Comparison of ENCODE assay signal across 35 cellular contexts in the genomic region with DNA sequence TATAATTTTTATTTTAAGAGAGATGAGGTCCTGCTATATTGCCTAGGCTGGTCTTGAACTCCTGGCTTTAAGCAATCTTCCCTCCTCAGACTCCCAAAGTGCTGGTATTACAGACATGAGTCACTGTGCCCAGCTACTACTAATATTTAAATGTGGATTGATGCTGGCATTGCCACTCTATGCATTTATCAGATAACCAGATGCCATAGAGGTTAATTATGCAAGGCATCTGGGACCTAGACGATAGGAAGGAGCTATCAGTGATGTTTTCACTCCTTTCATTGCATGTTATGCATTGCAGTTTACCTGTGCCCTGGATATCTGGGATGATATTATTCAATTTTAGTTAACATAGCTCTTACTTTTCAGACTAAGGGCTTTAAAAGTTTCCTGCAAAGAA.
"Had no signal": no experiment of that assay in that cellular context is flagged by ENCODE, and none has a peak within 500 bp of the region (broad histone marks: within the 10 kb centered on the region; RNA-seq: fewer than 3 reads in every experiment).

No MANE protein-coding gene starts in this region.

- H3K4me3 ChIP-seq: K562, MG63, Peyer's patch, SJSA1 had no signal

- ATAC-seq: activated CD8-positive, alpha-beta memory T cell treated with anti-CD3 and anti-CD28 coated beads, Interleukin-2, amount 10 ng/mL, durations not matched to agents 7 days and 5 days; activated naive CD8-positive, alpha-beta T cell treated with anti-CD3 and anti-CD28 coated beads, Interleukin-2, amount 50 U/mL, for 24 hours; K562 had no signal

- H3K27ac ChIP-seq: Peyer's patch, SJSA1, WERI-Rb-1 had no signal

- H3K27ac Mint-ChIP-seq: activated CD4-positive, alpha-beta memory T cell treated with anti-CD3 and anti-CD28 coated beads, Interleukin-2, amount 10 ng/mL, durations not matched to agents 7 days and 5 days; activated CD8-positive, alpha-beta memory T cell treated with anti-CD3 and anti-CD28 coated beads, Interleukin-2, amount 10 ng/mL, durations not matched to agents 7 days and 5 days; activated naive CD4-positive, alpha-beta T cell treated with anti-CD3 and anti-CD28 coated beads, Interleukin-2, amount 10 ng/mL, durations not matched to agents 7 days and 5 days; activated naive CD8-positive, alpha-beta T cell; activated naive CD8-positive, alpha-beta T cell treated with anti-CD3 and anti-CD28 coated beads, Interleukin-2, amount 50 U/mL, for 24 hours had no signal

- H3K27me3 Mint-ChIP-seq: activated CD4-positive, alpha-beta memory T cell treated with anti-CD3 and anti-CD28 coated beads, Interleukin-2, amount 10 ng/mL, durations not matched to agents 7 days and 5 days; activated CD8-positive, alpha-beta memory T cell treated with anti-CD3 and anti-CD28 coated beads, Interleukin-2, amount 10 ng/mL, durations not matched to agents 7 days and 5 days; activated naive CD8-positive, alpha-beta T cell; activated naive CD8-positive, alpha-beta T cell treated with anti-CD3 and anti-CD28 coated beads, Interleukin-2, amount 50 U/mL, for 24 hours; brain had no signal

- H3K4me1 Mint-ChIP-seq: activated CD4-positive, alpha-beta memory T cell treated with anti-CD3 and anti-CD28 coated beads, Interleukin-2, amount 10 ng/mL, durations not matched to agents 7 days and 5 days; activated CD8-positive, alpha-beta memory T cell treated with anti-CD3 and anti-CD28 coated beads, Interleukin-2, amount 10 ng/mL, durations not matched to agents 7 days and 5 days; activated naive CD4-positive, alpha-beta T cell treated with anti-CD3 and anti-CD28 coated beads, Interleukin-2, amount 10 ng/mL, durations not matched to agents 7 days and 5 days; activated naive CD8-positive, alpha-beta T cell treated with anti-CD3 and anti-CD28 coated beads, Interleukin-2, amount 50 U/mL, for 24 hours had no signal

- H3K36me3 ChIP-seq: MG63, Peyer's patch, SJSA1, WERI-Rb-1 had no signal

- H3K4me1 ChIP-seq: Peyer's patch, SJSA1 had no signal

- H3K27me3 ChIP-seq: MG63, Peyer's patch, SJSA1 had no signal

- DNase-seq: activated CD4-positive, alpha-beta memory T cell treated with anti-CD3 and anti-CD28 coated beads, Interleukin-2, amount 10 ng/mL, durations not matched to agents 7 days and 5 days; activated CD4-positive, alpha-beta T cell treated with anti-CD3 and anti-CD28 coated beads for 1 hour; activated CD4-positive, alpha-beta T cell treated with anti-CD3 and anti-CD28 coated beads for 48 hours; activated CD4-positive, CD25-positive, alpha-beta regulatory T cell; activated CD8-positive, alpha-beta memory T cell treated with anti-CD3 and anti-CD28 coated beads for 24 hours; activated CD8-positive, alpha-beta memory T cell treated with anti-CD3 and anti-CD28 coated beads, Interleukin-2, amount 10 ng/mL, durations not matched to agents 7 days and 5 days; activated CD8-positive, alpha-beta memory T cell treated with anti-CD3 and anti-CD28 coated beads, Interleukin-2, amount 50 U/mL, for 48 hours; activated effector memory CD4-positive, alpha-beta T cell treated with Interleukin-2 at 50 U/mL for 16 hours; activated naive CD4-positive, alpha-beta T cell treated with anti-CD3 and anti-CD28 coated beads, Interleukin-2, amount 10 ng/mL, durations not matched to agents 7 days and 5 days; activated naive CD8-positive, alpha-beta T cell treated with anti-CD3 and anti-CD28 coated beads, Interleukin-2, amount 50 U/mL, for 24 hours; activated T-cell treated with anti-CD3 and anti-CD28 coated beads, Interleukin-2, amount 50 U/mL, for 48 hours; central memory CD4-positive, alpha-beta T cell; MG63; NCI-H1048; NCI-H1436; NCI-H1694; NCI-H1930; NCI-H2081 treated with DMSO at 0.1 percent for 48 hours; NCI-H226; NCI-H446 treated with DMSO at 0.1 percent for 48 hours; NCI-H748 treated with DMSO at 0.1 percent for 48 hours; NK-92 treated with Interleukin-12 subunit alpha and Interleukin-12 subunit beta, amount 100 ng/mL, for 24 hours; PC-3; Peyer's patch; RPMI8226; SHP77 treated with DMSO at 0.1 percent for 48 hours; SW 1271; T-helper 1 cell; T-helper 2 cell; T-helper 9 cell; WERI-Rb-1 had no signal

- H3K9me3 Mint-ChIP-seq: activated CD4-positive, alpha-beta memory T cell treated with anti-CD3 and anti-CD28 coated beads, Interleukin-2, amount 10 ng/mL, durations not matched to agents 7 days and 5 days; activated naive CD4-positive, alpha-beta T cell treated with anti-CD3 and anti-CD28 coated beads, Interleukin-2, amount 10 ng/mL, durations not matched to agents 7 days and 5 days; activated naive CD8-positive, alpha-beta T cell treated with anti-CD3 and anti-CD28 coated beads, Interleukin-2, amount 50 U/mL, for 24 hours had no signal

- H3K36me3 Mint-ChIP-seq: activated CD8-positive, alpha-beta memory T cell treated with anti-CD3 and anti-CD28 coated beads, Interleukin-2, amount 10 ng/mL, durations not matched to agents 7 days and 5 days; activated naive CD4-positive, alpha-beta T cell treated with anti-CD3 and anti-CD28 coated beads, Interleukin-2, amount 10 ng/mL, durations not matched to agents 7 days and 5 days; brain had no signal

- FAIRE-seq: K562 had no signal

- H3K4me3 Mint-ChIP-seq: activated CD4-positive, alpha-beta memory T cell treated with anti-CD3 and anti-CD28 coated beads, Interleukin-2, amount 10 ng/mL, durations not matched to agents 7 days and 5 days; activated CD8-positive, alpha-beta memory T cell treated with anti-CD3 and anti-CD28 coated beads, Interleukin-2, amount 10 ng/mL, durations not matched to agents 7 days and 5 days; activated naive CD4-positive, alpha-beta T cell treated with anti-CD3 and anti-CD28 coated beads, Interleukin-2, amount 10 ng/mL, durations not matched to agents 7 days and 5 days; activated naive CD8-positive, alpha-beta T cell; activated naive CD8-positive, alpha-beta T cell treated with anti-CD3 and anti-CD28 coated beads, Interleukin-2, amount 50 U/mL, for 24 hours had no signal

- H3K9me3 ChIP-seq: MG63, Peyer's patch, SJSA1 had no signal
